Comparison of ENCODE assay signal across 1 cellular context in genomic region chr4:163701915-163702314, GRCh38.
TF ChIP-seq lines count a peak whose summit lies in the region.

No MANE protein-coding gene starts in this region.

TF ChIP-seq in GM12878, 131 proteins besides CTCF, POLR2A, EP300 and RAD21 (continued from another document and continues in another):
- no peak for TF ChIP-seq REST (IDR thresholded peaks at IDR 0.05; ENCODE audit: low read depth, low read length)
- TF ChIP-seq HDAC6 (IDR thresholded peaks at IDR 0.05; ENCODE audit: unreplicated experiment) = no peak
- peak; percentile 81 for TF ChIP-seq RUNX3 (IDR thresholded peaks at IDR 0.05; ENCODE audit: low read length)
- TF ChIP-seq, protein P1, sequence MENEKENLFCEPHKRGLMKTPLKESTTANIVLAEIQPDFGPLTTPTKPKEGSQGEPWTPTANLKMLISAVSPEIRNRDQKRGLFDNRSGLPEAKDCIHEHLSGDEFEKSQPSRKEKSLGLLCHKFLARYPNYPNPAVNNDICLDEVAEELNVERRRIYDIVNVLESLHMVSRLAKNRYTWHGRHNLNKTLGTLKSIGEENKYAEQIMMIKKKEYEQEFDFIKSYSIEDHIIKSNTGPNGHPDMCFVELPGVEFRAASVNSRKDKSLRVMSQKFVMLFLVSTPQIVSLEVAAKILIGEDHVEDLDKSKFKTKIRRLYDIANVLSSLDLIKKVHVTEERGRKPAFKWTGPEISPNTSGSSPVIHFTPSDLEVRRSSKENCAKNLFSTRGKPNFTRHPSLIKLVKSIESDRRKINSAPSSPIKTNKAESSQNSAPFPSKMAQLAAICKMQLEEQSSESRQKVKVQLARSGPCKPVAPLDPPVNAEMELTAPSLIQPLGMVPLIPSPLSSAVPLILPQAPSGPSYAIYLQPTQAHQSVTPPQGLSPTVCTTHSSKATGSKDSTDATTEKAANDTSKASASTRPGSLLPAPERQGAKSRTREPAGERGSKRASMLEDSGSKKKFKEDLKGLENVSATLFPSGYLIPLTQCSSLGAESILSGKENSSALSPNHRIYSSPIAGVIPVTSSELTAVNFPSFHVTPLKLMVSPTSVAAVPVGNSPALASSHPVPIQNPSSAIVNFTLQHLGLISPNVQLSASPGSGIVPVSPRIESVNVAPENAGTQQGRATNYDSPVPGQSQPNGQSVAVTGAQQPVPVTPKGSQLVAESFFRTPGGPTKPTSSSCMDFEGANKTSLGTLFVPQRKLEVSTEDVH (IDR thresholded peaks at IDR 0.05; ENCODE audit: low read depth, partially characterized antibody) = no peak
- TF ChIP-seq NR2C2 (IDR thresholded peaks at IDR 0.05; ENCODE audit: borderline replicate concordance, control insufficient read depth, insufficient read length, low read depth) = no peak
- no peak for TF ChIP-seq GATAD2B (conservative IDR thresholded peaks at IDR 0.05; ENCODE audit: low read depth)
- no peak for TF ChIP-seq POLR2AphosphoS5 (IDR thresholded peaks at IDR 0.05; ENCODE audit: low read length)
- no peak for TF ChIP-seq SUZ12 (IDR thresholded peaks at IDR 0.05; ENCODE audit: unreplicated experiment)
- TF ChIP-seq, protein P2, sequence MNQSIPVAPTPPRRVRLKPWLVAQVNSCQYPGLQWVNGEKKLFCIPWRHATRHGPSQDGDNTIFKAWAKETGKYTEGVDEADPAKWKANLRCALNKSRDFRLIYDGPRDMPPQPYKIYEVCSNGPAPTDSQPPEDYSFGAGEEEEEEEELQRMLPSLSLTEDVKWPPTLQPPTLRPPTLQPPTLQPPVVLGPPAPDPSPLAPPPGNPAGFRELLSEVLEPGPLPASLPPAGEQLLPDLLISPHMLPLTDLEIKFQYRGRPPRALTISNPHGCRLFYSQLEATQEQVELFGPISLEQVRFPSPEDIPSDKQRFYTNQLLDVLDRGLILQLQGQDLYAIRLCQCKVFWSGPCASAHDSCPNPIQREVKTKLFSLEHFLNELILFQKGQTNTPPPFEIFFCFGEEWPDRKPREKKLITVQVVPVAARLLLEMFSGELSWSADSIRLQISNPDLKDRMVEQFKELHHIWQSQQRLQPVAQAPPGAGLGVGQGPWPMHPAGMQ (IDR thresholded peaks at IDR 0.05; ENCODE audit: borderline replicate concordance) = no peak
- TF ChIP-seq FOXM1 (IDR thresholded peaks at IDR 0.05; ENCODE audit: low read depth, low read length) = peak; percentile 66; the same call in 1 of the 2 replicates
- no peak for TF ChIP-seq CBFB (IDR thresholded peaks at IDR 0.05; ENCODE audit: low read depth)
- TF ChIP-seq, protein P3, sequence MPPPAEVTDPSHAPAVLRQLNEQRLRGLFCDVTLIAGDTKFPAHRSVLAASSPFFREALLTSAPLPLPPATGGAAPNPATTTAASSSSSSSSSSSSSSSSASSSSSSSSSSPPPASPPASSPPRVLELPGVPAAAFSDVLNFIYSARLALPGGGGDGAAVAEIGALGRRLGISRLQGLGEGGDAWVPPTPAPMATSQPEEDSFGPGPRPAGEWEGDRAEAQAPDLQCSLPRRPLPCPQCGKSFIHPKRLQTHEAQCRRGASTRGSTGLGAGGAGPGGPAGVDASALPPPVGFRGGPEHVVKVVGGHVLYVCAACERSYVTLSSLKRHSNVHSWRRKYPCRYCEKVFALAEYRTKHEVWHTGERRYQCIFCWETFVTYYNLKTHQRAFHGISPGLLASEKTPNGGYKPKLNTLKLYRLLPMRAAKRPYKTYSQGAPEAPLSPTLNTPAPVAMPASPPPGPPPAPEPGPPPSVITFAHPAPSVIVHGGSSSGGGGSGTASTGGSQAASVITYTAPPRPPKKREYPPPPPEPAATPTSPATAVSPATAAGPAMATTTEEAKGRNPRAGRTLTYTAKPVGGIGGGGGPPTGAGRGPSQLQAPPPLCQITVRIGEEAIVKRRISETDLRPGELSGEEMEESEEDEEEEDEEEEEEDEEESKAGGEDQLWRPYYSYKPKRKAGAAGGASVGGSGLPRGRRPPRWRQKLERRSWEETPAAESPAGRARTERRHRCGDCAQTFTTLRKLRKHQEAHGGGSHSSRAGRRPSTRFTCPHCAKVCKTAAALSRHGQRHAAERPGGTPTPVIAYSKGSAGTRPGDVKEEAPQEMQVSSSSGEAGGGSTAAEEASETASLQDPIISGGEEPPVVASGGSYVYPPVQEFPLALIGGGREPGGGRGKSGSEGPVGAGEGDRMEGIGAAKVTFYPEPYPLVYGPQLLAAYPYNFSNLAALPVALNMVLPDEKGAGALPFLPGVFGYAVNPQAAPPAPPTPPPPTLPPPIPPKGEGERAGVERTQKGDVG (CRISPR knock-in tag; IDR thresholded peaks at IDR 0.05) = no peak
- TF ChIP-seq SIX5 (IDR thresholded peaks at IDR 0.05; ENCODE audit: low read depth, low read length, severe bottlenecking) = no peak
- no peak for TF ChIP-seq SMAD1 (IDR thresholded peaks at IDR 0.05; ENCODE audit: low read depth, partially characterized antibody)
- TF ChIP-seq BACH1 (IDR thresholded peaks at IDR 0.05; ENCODE audit: borderline replicate concordance) = no peak
- TF ChIP-seq, protein P4, sequence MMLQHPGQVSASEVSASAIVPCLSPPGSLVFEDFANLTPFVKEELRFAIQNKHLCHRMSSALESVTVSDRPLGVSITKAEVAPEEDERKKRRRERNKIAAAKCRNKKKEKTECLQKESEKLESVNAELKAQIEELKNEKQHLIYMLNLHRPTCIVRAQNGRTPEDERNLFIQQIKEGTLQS (IDR thresholded peaks at IDR 0.05; ENCODE audit: borderline replicate concordance, extremely low read depth, low read depth, low read length) = no peak
- no peak for TF ChIP-seq ZNF687 (IDR thresholded peaks at IDR 0.05)
- TF ChIP-seq BCL11A (IDR thresholded peaks at IDR 0.05; ENCODE audit: low read depth, low read length) = peak; percentile 70
- TF ChIP-seq, protein P5, sequence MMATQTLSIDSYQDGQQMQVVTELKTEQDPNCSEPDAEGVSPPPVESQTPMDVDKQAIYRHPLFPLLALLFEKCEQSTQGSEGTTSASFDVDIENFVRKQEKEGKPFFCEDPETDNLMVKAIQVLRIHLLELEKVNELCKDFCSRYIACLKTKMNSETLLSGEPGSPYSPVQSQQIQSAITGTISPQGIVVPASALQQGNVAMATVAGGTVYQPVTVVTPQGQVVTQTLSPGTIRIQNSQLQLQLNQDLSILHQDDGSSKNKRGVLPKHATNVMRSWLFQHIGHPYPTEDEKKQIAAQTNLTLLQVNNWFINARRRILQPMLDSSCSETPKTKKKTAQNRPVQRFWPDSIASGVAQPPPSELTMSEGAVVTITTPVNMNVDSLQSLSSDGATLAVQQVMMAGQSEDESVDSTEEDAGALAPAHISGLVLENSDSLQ (IDR thresholded peaks at IDR 0.05) = peak; percentile 26; the same call in 1 of the 2 replicates
- peak; percentile 11 to 66; a peak in 2 of 4 replicates for TF ChIP-seq BHLHE40 (IDR thresholded peaks at IDR 0.05; ENCODE audit: borderline replicate concordance in 1 of 2, low read depth in 2 of 2, low read length in 1 of 2)
- TF ChIP-seq POU2F2 (IDR thresholded peaks at IDR 0.05; ENCODE audit: borderline replicate concordance, low read depth, low read length) = no peak
- peak; percentile 84; the same call in 1 of the 2 replicates for TF ChIP-seq IRF4 (IDR thresholded peaks at IDR 0.05; ENCODE audit: low read depth, low read length)
- TF ChIP-seq PBX3 (IDR thresholded peaks at IDR 0.05; ENCODE audit: insufficient replicate concordance, low read depth, low read length) = no peak
- no peak for TF ChIP-seq RAD51 (IDR thresholded peaks at IDR 0.05)
- TF ChIP-seq, protein P6, sequence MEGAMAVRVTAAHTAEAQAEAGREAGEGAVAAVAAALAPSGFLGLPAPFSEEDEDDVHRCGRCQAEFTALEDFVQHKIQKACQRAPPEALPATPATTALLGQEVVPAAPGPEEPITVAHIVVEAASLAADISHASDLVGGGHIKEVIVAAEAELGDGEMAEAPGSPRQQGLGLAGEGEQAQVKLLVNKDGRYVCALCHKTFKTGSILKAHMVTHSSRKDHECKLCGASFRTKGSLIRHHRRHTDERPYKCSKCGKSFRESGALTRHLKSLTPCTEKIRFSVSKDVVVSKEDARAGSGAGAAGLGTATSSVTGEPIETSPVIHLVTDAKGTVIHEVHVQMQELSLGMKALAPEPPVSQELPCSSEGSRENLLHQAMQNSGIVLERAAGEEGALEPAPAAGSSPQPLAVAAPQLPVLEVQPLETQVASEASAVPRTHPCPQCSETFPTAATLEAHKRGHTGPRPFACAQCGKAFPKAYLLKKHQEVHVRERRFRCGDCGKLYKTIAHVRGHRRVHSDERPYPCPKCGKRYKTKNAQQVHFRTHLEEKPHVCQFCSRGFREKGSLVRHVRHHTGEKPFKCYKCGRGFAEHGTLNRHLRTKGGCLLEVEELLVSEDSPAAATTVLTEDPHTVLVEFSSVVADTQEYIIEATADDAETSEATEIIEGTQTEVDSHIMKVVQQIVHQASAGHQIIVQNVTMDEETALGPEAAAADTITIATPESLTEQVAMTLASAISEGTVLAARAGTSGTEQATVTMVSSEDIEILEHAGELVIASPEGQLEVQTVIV (IDR thresholded peaks at IDR 0.05; ENCODE audit: borderline replicate concordance, partially characterized antibody) = no peak
- TF ChIP-seq ZZZ3 (IDR thresholded peaks at IDR 0.05; ENCODE audit: control insufficient read depth, insufficient read length, low read depth) = no peak
- TF ChIP-seq, protein P7, sequence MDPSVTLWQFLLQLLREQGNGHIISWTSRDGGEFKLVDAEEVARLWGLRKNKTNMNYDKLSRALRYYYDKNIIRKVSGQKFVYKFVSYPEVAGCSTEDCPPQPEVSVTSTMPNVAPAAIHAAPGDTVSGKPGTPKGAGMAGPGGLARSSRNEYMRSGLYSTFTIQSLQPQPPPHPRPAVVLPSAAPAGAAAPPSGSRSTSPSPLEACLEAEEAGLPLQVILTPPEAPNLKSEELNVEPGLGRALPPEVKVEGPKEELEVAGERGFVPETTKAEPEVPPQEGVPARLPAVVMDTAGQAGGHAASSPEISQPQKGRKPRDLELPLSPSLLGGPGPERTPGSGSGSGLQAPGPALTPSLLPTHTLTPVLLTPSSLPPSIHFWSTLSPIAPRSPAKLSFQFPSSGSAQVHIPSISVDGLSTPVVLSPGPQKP (IDR thresholded peaks at IDR 0.05; ENCODE audit: low read depth, low read length) = no peak
- TF ChIP-seq ZNF24 (IDR thresholded peaks at IDR 0.05) = no peak
